Comparison of ENCODE assay signal across 3 cellular contexts in the genomic region with DNA sequence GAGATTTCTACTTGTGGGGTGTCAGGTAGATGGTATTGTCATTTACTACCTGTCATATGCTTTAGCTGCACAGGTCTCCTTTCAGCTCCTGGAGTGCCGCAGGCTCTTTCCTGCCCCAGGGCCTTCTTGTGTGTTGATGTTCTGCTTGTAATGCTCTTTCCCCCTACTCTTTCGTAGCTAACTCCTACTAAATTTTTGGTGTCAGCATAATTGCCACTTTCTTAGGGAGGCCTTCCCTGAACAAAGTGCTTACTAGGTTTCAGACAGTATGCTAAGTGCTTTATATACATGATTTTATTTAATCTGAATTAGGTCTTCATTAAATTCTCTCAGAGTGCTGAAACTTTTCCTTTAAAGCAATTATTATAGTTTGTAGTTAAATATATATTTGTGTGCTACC.
A peak's percentile ranks its signal among the peaks of the same experiment; 100 is the strongest.
TF ChIP-seq lines count a peak whose summit lies in the region.

No MANE protein-coding gene starts in this region.

TF ChIP-seq in HepG2, 621 proteins besides CTCF, POLR2A, EP300 and RAD21:
- TF ChIP-seq MAFF (IDR thresholded peaks at IDR 0.05; ENCODE audit: low read depth, low read length) (0 out of 2 replicates have a peak, but pooled peaks have one; percentile 37), MAFK (conservative IDR thresholded peaks at IDR 0.05 in 1 of 2, IDR thresholded peaks at IDR 0.05 in 1 of 2; ENCODE audit: low read length in 2 of 2) (peak; percentile 31 to 65; a peak in 3 of 4 replicates), HDAC2 (CRISPR knock-in tag; IDR thresholded peaks at IDR 0.05) (no peak)

TF ChIP-seq in IMR-90, 13 proteins besides CTCF, POLR2A, EP300 and RAD21:
- TF ChIP-seq RCOR1 (IDR thresholded peaks at IDR 0.05; ENCODE audit: insufficient replicate concordance, low read length) (no peak), CHD1 (IDR thresholded peaks at IDR 0.05; ENCODE audit: low read depth, low read length) (no peak), MAFK (IDR thresholded peaks at IDR 0.05; ENCODE audit: low read depth, low read length) (0 out of 2 replicates have a peak, but pooled peaks have one; percentile 7), CEBPB (IDR thresholded peaks at IDR 0.05; ENCODE audit: low read depth, low read length) (no peak)
- TF ChIP-seq, protein P1, sequence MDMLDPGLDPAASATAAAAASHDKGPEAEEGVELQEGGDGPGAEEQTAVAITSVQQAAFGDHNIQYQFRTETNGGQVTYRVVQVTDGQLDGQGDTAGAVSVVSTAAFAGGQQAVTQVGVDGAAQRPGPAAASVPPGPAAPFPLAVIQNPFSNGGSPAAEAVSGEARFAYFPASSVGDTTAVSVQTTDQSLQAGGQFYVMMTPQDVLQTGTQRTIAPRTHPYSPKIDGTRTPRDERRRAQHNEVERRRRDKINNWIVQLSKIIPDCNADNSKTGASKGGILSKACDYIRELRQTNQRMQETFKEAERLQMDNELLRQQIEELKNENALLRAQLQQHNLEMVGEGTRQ (IDR thresholded peaks at IDR 0.05; ENCODE audit: low read depth, low read length) = no peak

TF ChIP-seq in K562, 482 proteins besides CTCF, POLR2A, EP300 and RAD21:
- TF ChIP-seq STAT6 (CRISPR knock-in tag; IDR thresholded peaks at IDR 0.05) (no peak), ETS1 (conservative IDR thresholded peaks at IDR 0.05; ENCODE audit: control insufficient read depth, low read depth, low read length) (no peak), CBX2 (IDR thresholded peaks at IDR 0.05; ENCODE audit: insufficient read depth, low read length, poor library complexity, severe bottlenecking) (no peak), ZNF316 (IDR thresholded peaks at IDR 0.05) (peak; percentile 71), KAT7 (CRISPR knock-in tag; IDR thresholded peaks at IDR 0.05; ENCODE audit: borderline replicate concordance) (no peak), MAFG (tag; conservative IDR thresholded peaks at IDR 0.05) (0 out of 2 replicates have a peak, but pooled peaks have one; percentile 22), CBFB (CRISPR knock-in tag; IDR thresholded peaks at IDR 0.05) (no peak), CTCFL (IDR thresholded peaks at IDR 0.05; ENCODE audit: borderline replicate concordance, insufficient read depth, low read depth, low read length, poor library complexity, severe bottlenecking) (no peak), MCM5 (IDR thresholded peaks at IDR 0.05; ENCODE audit: low read depth) (no peak), HCFC1 (IDR thresholded peaks at IDR 0.05; ENCODE audit: low read depth, low read length) (no peak), RNF2 (IDR thresholded peaks at IDR 0.05) (no peak), MAFF (IDR thresholded peaks at IDR 0.05; ENCODE audit: low read length) (0 out of 2 replicates have a peak, but pooled peaks have one; percentile 15), YBX1 (IDR thresholded peaks at IDR 0.05) (no peak), ZZZ3 (IDR thresholded peaks at IDR 0.05) (no peak), HDGF (IDR thresholded peaks at IDR 0.05) (no peak), ZNF239 (CRISPR knock-in tag; IDR thresholded peaks at IDR 0.05) (no peak), ZNF324 (CRISPR knock-in tag; IDR thresholded peaks at IDR 0.05) (no peak), TEAD2 (tag; IDR thresholded peaks at IDR 0.05) (no peak), C11orf30 (IDR thresholded peaks at IDR 0.05; ENCODE audit: low read depth) (peak; percentile 38; the same call in 1 of the 2 replicates)
- TF ChIP-seq, protein P2, sequence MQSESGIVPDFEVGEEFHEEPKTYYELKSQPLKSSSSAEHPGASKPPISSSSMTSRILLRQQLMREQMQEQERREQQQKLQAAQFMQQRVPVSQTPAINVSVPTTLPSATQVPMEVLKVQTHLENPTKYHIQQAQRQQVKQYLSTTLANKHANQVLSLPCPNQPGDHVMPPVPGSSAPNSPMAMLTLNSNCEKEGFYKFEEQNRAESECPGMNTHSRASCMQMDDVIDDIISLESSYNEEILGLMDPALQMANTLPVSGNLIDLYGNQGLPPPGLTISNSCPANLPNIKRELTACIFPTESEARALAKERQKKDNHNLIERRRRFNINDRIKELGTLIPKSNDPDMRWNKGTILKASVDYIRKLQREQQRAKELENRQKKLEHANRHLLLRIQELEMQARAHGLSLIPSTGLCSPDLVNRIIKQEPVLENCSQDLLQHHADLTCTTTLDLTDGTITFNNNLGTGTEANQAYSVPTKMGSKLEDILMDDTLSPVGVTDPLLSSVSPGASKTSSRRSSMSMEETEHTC (IDR thresholded peaks at IDR 0.05) = no peak
- TF ChIP-seq, protein P3, sequence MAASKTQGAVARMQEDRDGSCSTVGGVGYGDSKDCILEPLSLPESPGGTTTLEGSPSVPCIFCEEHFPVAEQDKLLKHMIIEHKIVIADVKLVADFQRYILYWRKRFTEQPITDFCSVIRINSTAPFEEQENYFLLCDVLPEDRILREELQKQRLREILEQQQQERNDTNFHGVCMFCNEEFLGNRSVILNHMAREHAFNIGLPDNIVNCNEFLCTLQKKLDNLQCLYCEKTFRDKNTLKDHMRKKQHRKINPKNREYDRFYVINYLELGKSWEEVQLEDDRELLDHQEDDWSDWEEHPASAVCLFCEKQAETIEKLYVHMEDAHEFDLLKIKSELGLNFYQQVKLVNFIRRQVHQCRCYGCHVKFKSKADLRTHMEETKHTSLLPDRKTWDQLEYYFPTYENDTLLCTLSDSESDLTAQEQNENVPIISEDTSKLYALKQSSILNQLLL (CRISPR knock-in tag; IDR thresholded peaks at IDR 0.05; ENCODE audit: borderline replicate concordance) = no peak
